19 cellular contexts compared by ENCODE assay signal in the genomic region with DNA sequence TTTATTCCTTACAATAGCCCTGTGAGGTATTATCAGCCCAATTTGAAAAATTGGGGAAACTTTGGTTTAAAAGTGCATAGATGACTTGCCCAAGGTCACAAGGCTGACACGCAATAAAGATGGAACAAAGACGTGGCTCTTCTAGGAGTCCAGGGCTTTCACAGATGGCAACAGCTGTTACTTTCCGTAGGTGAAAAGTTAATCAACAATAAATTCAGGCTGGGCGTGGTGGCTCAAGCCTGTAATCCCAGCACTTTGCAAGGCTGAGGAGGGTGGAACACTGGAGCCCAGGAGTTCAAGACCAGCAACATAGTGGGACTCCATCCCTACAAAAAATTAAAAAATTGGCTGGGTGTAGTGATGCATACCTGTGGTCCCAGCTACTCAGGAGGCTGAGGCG.
"Had no signal": no experiment of that assay in that cellular context is flagged by ENCODE, and none has a peak within 500 bp of the region (broad histone marks: within the 10 kb centered on the region; RNA-seq: fewer than 3 reads in every experiment).

No MANE protein-coding gene starts in this region.

- DNase-seq: activated B cell treated with CpG ODN at 0.5 μM for 24 hours; activated CD4-positive, alpha-beta memory T cell treated with anti-CD3 and anti-CD28 coated beads, Interleukin-2, amount 10 ng/mL, durations not matched to agents 7 days and 5 days; activated CD4-positive, alpha-beta T cell treated with anti-CD3 and anti-CD28 coated beads for 1 hour; activated CD4-positive, alpha-beta T cell treated with anti-CD3 and anti-CD28 coated beads, Interleukin-2, amount 10 ng/mL, durations not matched to agents 7 days and 5 days; activated CD8-positive, alpha-beta memory T cell treated with anti-CD3 and anti-CD28 coated beads, Interleukin-2, amount 50 U/mL, for 4 hours; activated gamma-delta T cell treated with Interleukin-2 at 50 U/mL for 16 hours; activated naive CD4-positive, alpha-beta T cell treated with anti-CD3 and anti-CD28 coated beads, Interleukin-2, amount 50 U/mL, for 16 hours; activated naive CD8-positive, alpha-beta T cell treated with anti-CD3 and anti-CD28 coated beads, Interleukin-2, amount 10 ng/mL, durations not matched to agents 7 days and 5 days; activated T-cell treated with anti-CD3 and anti-CD28 coated beads, Interleukin-2, amount 50 U/mL, for 72 hours; adrenal gland; anterior cingulate cortex; cerebellar nuclear complex; KG1; NCI-H1092; NCI-H1417; NCI-H1930; NCI-H510A treated with DMSO at 0.1 percent for 48 hours; SHP77 had no signal

- FAIRE-seq: RCC 7860 had no signal

- H3K4me3 ChIP-seq: adrenal gland had no signal

- H3K4me1 ChIP-seq: adrenal gland had no signal

- H3K27ac ChIP-seq: adrenal gland had no signal

- H3K36me3 ChIP-seq: adrenal gland had no signal

- H3K9me3 ChIP-seq: adrenal gland had no signal
